ENCODE assay signal across 1 cellular context in genomic region chr11:73779084-73779902, GRCh38.
TF ChIP-seq lines count a peak whose summit lies in the region.

No MANE protein-coding gene starts in this region.

TF ChIP-seq in GM12878, 131 proteins besides CTCF, POLR2A, EP300 and RAD21 (continued from another document and continues in another):
- TF ChIP-seq, protein P1, sequence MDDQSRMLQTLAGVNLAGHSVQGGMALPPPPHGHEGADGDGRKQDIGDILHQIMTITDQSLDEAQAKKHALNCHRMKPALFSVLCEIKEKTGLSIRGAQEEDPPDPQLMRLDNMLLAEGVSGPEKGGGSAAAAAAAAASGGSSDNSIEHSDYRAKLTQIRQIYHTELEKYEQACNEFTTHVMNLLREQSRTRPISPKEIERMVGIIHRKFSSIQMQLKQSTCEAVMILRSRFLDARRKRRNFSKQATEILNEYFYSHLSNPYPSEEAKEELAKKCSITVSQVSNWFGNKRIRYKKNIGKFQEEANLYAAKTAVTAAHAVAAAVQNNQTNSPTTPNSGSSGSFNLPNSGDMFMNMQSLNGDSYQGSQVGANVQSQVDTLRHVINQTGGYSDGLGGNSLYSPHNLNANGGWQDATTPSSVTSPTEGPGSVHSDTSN (IDR thresholded peaks at IDR 0.05; ENCODE audit: insufficient replicate concordance, low read depth, low read length): peak; percentile 1
- TF ChIP-seq SMARCA5 (IDR thresholded peaks at IDR 0.05) (no peak), BCLAF1 (IDR thresholded peaks at IDR 0.05) (no peak), USF1 (IDR thresholded peaks at IDR 0.05; ENCODE audit: borderline replicate concordance, extremely low read length, insufficient read depth, low read depth, low read length) (no peak), CBFB (IDR thresholded peaks at IDR 0.05; ENCODE audit: low read depth) (0 out of 2 replicates have a peak, but pooled peaks have one; percentile 21), LARP7 (IDR thresholded peaks at IDR 0.05) (no peak), MEF2A (IDR thresholded peaks at IDR 0.05; ENCODE audit: insufficient read depth, low read depth, low read length) (no peak), POLR2AphosphoS2 (IDR thresholded peaks at IDR 0.05; ENCODE audit: low read depth, low read length) (peak; percentile 78), FOXK2 (IDR thresholded peaks at IDR 0.05) (peak; percentile 52; the same call in 1 of the 2 replicates), STAT3 (IDR thresholded peaks at IDR 0.05; ENCODE audit: low read depth, low read length) (0 out of 2 replicates have a peak, but pooled peaks have one; percentile 36), ZNF274 (IDR thresholded peaks at IDR 0.05; ENCODE audit: insufficient read depth, insufficient read length) (no peak), CHD4 (IDR thresholded peaks at IDR 0.05) (no peak), SIX5 (IDR thresholded peaks at IDR 0.05; ENCODE audit: low read depth, low read length, severe bottlenecking) (peak; percentile 59), BCL11A (IDR thresholded peaks at IDR 0.05; ENCODE audit: low read depth, low read length) (no peak), YBX1 (IDR thresholded peaks at IDR 0.05) (no peak), KDM1A (IDR thresholded peaks at IDR 0.05; ENCODE audit: borderline replicate concordance) (no peak), ZNF622 (IDR thresholded peaks at IDR 0.05) (no peak), NR2C1 (IDR thresholded peaks at IDR 0.05) (peak; percentile 85), MAX (IDR thresholded peaks at IDR 0.05; ENCODE audit: low read depth, low read length) (peak; percentile 70), MYB (IDR thresholded peaks at IDR 0.05; ENCODE audit: borderline replicate concordance, low read depth, low read length) (no peak), YY1 (IDR thresholded peaks at IDR 0.05; ENCODE audit: low read depth, low read length) (peak; percentile 100), IKZF1 (conservative IDR thresholded peaks at IDR 0.05) (peak; percentile 76), MLLT1 (IDR thresholded peaks at IDR 0.05) (0 out of 2 replicates have a peak, but pooled peaks have one; percentile 5), WRNIP1 (IDR thresholded peaks at IDR 0.05; ENCODE audit: borderline replicate concordance, low read depth, low read length) (no peak), RCOR1 (conservative IDR thresholded peaks at IDR 0.05; ENCODE audit: low read depth, low read length) (peak; percentile 84; the same call in 1 of the 2 replicates), ESRRA (IDR thresholded peaks at IDR 0.05; ENCODE audit: low read length) (no peak), SREBF2 (IDR thresholded peaks at IDR 0.05; ENCODE audit: low read length) (no peak; the same call in 1 of the 2 replicates), POLR2AphosphoS5 (IDR thresholded peaks at IDR 0.05; ENCODE audit: low read length) (peak; percentile 87), BRCA1 (IDR thresholded peaks at IDR 0.05; ENCODE audit: low read depth, low read length) (no peak), PAX5 (IDR thresholded peaks at IDR 0.05; ENCODE audit: borderline replicate concordance, low read depth, low read length) (no peak), SMC3 (IDR thresholded peaks at IDR 0.05; ENCODE audit: borderline replicate concordance, low read length) (no peak), SPI1 (IDR thresholded peaks at IDR 0.05; ENCODE audit: borderline replicate concordance, insufficient read depth, low read depth, low read length) (no peak), NRF1 (conservative IDR thresholded peaks at IDR 0.05; ENCODE audit: low read depth, low read length) (no peak), ZNF207 (IDR thresholded peaks at IDR 0.05; ENCODE audit: borderline replicate concordance) (no peak; the same call in 1 of the 2 replicates), EZH2 (IDR thresholded peaks at IDR 0.05; ENCODE audit: borderline replicate concordance, control insufficient read depth, low read depth, low read length) (no peak), NR2C2 (IDR thresholded peaks at IDR 0.05; ENCODE audit: borderline replicate concordance, control insufficient read depth, insufficient read length, low read depth) (no peak), CUX1 (IDR thresholded peaks at IDR 0.05; ENCODE audit: insufficient replicate concordance, low read depth, low read length) (peak; percentile 67), SP1 (IDR thresholded peaks at IDR 0.05; ENCODE audit: low read depth, low read length) (peak; percentile 68), IRF4 (IDR thresholded peaks at IDR 0.05; ENCODE audit: low read depth, low read length) (peak; percentile 85), GATAD2B (conservative IDR thresholded peaks at IDR 0.05; ENCODE audit: low read depth) (no peak), MTA3 (IDR thresholded peaks at IDR 0.05; ENCODE audit: borderline replicate concordance, low read length) (no peak), CEBPB (IDR thresholded peaks at IDR 0.05; ENCODE audit: borderline replicate concordance in 1 of 2, low read depth in 2 of 2, low read length in 2 of 2) (no peak), MEF2B (IDR thresholded peaks at IDR 0.05; ENCODE audit: partially characterized antibody, poor library complexity, severe bottlenecking) (peak; percentile 81)
- TF ChIP-seq, protein P2, sequence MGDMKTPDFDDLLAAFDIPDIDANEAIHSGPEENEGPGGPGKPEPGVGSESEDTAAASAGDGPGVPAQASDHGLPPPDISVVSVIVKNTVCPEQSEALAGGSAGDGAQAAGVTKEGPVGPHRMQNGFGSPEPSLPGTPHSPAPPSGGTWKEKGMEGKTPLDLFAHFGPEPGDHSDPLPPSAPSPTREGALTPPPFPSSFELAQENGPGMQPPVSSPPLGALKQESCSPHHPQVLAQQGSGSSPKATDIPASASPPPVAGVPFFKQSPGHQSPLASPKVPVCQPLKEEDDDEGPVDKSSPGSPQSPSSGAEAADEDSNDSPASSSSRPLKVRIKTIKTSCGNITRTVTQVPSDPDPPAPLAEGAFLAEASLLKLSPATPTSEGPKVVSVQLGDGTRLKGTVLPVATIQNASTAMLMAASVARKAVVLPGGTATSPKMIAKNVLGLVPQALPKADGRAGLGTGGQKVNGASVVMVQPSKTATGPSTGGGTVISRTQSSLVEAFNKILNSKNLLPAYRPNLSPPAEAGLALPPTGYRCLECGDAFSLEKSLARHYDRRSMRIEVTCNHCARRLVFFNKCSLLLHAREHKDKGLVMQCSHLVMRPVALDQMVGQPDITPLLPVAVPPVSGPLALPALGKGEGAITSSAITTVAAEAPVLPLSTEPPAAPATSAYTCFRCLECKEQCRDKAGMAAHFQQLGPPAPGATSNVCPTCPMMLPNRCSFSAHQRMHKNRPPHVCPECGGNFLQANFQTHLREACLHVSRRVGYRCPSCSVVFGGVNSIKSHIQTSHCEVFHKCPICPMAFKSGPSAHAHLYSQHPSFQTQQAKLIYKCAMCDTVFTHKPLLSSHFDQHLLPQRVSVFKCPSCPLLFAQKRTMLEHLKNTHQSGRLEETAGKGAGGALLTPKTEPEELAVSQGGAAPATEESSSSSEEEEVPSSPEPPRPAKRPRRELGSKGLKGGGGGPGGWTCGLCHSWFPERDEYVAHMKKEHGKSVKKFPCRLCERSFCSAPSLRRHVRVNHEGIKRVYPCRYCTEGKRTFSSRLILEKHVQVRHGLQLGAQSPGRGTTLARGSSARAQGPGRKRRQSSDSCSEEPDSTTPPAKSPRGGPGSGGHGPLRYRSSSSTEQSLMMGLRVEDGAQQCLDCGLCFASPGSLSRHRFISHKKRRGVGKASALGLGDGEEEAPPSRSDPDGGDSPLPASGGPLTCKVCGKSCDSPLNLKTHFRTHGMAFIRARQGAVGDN (IDR thresholded peaks at IDR 0.05): no peak
- TF ChIP-seq, protein P3, sequence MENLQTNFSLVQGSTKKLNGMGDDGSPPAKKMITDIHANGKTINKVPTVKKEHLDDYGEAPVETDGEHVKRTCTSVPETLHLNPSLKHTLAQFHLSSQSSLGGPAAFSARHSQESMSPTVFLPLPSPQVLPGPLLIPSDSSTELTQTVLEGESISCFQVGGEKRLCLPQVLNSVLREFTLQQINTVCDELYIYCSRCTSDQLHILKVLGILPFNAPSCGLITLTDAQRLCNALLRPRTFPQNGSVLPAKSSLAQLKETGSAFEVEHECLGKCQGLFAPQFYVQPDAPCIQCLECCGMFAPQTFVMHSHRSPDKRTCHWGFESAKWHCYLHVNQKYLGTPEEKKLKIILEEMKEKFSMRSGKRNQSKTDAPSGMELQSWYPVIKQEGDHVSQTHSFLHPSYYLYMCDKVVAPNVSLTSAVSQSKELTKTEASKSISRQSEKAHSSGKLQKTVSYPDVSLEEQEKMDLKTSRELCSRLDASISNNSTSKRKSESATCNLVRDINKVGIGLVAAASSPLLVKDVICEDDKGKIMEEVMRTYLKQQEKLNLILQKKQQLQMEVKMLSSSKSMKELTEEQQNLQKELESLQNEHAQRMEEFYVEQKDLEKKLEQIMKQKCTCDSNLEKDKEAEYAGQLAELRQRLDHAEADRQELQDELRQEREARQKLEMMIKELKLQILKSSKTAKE (IDR thresholded peaks at IDR 0.05; ENCODE audit: low read depth, poor library complexity, severe bottlenecking): peak; percentile 1
- TF ChIP-seq, protein P4, sequence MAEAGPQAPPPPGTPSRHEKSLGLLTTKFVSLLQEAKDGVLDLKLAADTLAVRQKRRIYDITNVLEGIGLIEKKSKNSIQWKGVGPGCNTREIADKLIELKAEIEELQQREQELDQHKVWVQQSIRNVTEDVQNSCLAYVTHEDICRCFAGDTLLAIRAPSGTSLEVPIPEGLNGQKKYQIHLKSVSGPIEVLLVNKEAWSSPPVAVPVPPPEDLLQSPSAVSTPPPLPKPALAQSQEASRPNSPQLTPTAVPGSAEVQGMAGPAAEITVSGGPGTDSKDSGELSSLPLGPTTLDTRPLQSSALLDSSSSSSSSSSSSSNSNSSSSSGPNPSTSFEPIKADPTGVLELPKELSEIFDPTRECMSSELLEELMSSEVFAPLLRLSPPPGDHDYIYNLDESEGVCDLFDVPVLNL (IDR thresholded peaks at IDR 0.05; ENCODE audit: low read depth, low read length): 0 out of 2 replicates have a peak, but pooled peaks have one; percentile 12
